1 cellular context compared by ENCODE assay signal in genomic region chr3:194194051-194194756, GRCh38.
TF ChIP-seq lines count a peak whose summit lies in the region.

No MANE protein-coding gene starts in this region.

TF ChIP-seq in SK-N-SH treated with all-trans-retinoic acid at 6 μM for 48 hours, 23 proteins besides CTCF, POLR2A, EP300 and RAD21 (continued from another document):
- TF ChIP-seq OSR1 (CRISPR knock-in tag; IDR thresholded peaks at IDR 0.05) (no peak), POU6F1 (CRISPR knock-in tag; IDR thresholded peaks at IDR 0.05; ENCODE audit: borderline replicate concordance, low read depth) (no peak), ESRRG (CRISPR knock-in tag; IDR thresholded peaks at IDR 0.05) (no peak)
